In genomic region chr2:102070058-102070642, GRCh38 we compare ENCODE assay signal across 12 cellular contexts.
DNase-seq lines count a peak whose midpoint lies in the region; ATAC-seq, FAIRE-seq and TF ChIP-seq lines count a peak whose summit lies in the region.
"Had no signal": no experiment of that assay in that cellular context is flagged by ENCODE, and none has a peak within 500 bp of the region (broad histone marks: within the 10 kb centered on the region; RNA-seq: fewer than 3 reads in every experiment).

No MANE protein-coding gene starts in this region.

- peaks cover 0 to 7% (median 5%) of the 10 kb centered on the region in 7 donors for H3K4me1 Mint-ChIP-seq in naive thymus-derived CD4-positive, alpha-beta T cell

- CTCF ChIA-PET in naive thymus-derived CD4-positive, alpha-beta T cell (lab: Charles Lee), result interaction anchor here (1.4 kb wide), 1 partner anchor 50 kb away, joined by 3 read pairs; no protein-coding TSS in a partner anchor

- H3K4me3 ChIP-seq in fibroblast of lung (replicated peaks in 1 of 4; ENCODE audit: control extremely low read depth in 1 of 4, insufficient read depth in 1 of 4, low read depth in 3 of 4, low read length in 4 of 4) (peak overlapping the region in 3 of 4 experiments; percentile 6 to 40 (median 17)), uterus (no peak overlapping the region), small intestine (ENCODE audit: low read depth in 1 of 2, low read length in 2 of 2) (no peak overlapping the region)
- no peak overlapping the region for H3K4me3 ChIP-seq in naive thymus-derived CD4-positive, alpha-beta T cell (ENCODE audit: low read length)

- H3K9ac ChIP-seq in fibroblast of lung (ENCODE audit: insufficient read depth, low read length), result peak overlapping the region; percentile 44

- peaks cover 0 to 5% (median 0%) of the 10 kb centered on the region in 5 donors for H3K27me3 Mint-ChIP-seq in naive thymus-derived CD4-positive, alpha-beta T cell

- intact Hi-C loops in uterus (cut with DNase I; ENCODE audit: low total_unique reads), result no loop called here
- intact Hi-C loops in naive thymus-derived CD4-positive, alpha-beta T cell (cut with micrococcal nuclease), result no loop called here

- H3K27me3 ChIP-seq in fibroblast of lung (ENCODE audit: control insufficient read depth, insufficient read depth, low read length) (no peaks in the 10 kb centered on the region), uterus (no peaks in the 10 kb centered on the region), small intestine (ENCODE audit: control insufficient read depth in 2 of 2, insufficient read depth in 2 of 2, low read length in 2 of 2) (no peaks in the 10 kb centered on the region)
- H3K27me3 ChIP-seq in naive thymus-derived CD4-positive, alpha-beta T cell (ENCODE audit: control insufficient read depth in 2 of 2, insufficient read depth in 2 of 2, low read length in 2 of 2), result no peaks in the 10 kb centered on the region

- ATAC-seq in naive thymus-derived CD4-positive, alpha-beta T cell, result no peak

- H4K20me1 ChIP-seq in fibroblast of lung (ENCODE audit: control insufficient read depth, extremely low read depth, insufficient read depth, low read length), result no peaks in the 10 kb centered on the region

- TF ChIP-seq CTCF in fibroblast of lung (conservative IDR thresholded peaks at IDR 0.05 in 1 of 2, IDR thresholded peaks at IDR 0.05 in 1 of 2; ENCODE audit: low read depth in 1 of 2, low read length in 2 of 2) (peak in 1 of 2 donors; percentile 21), uterus (IDR thresholded peaks at IDR 0.05) (no peak)

- H3K4me1 ChIP-seq in fibroblast of lung (ENCODE audit: control insufficient read depth, extremely low read depth, insufficient read depth, low read length) (peaks cover 14% of the 10 kb centered on the region), uterus (peaks cover 0 to 13% of the 10 kb centered on the region in 2 donors), small intestine (ENCODE audit: control insufficient read depth in 2 of 2, insufficient read depth in 1 of 2, low read depth in 1 of 2, low read length in 1 of 2) (peaks cover 0 to 5% of the 10 kb centered on the region in 2 donors)
- H3K4me1 ChIP-seq in naive thymus-derived CD4-positive, alpha-beta T cell (ENCODE audit: control insufficient read depth in 2 of 2, insufficient read depth in 2 of 2, low read length in 2 of 2), result no peaks in the 10 kb centered on the region

- H3K27ac ChIP-seq in fibroblast of lung (ENCODE audit: insufficient read depth, low read length) (peak overlapping the region; percentile 88), uterus (peak overlapping the region; percentile 60 to 63), small intestine (ENCODE audit: low read depth in 1 of 2, low read length in 1 of 2) (peak overlapping the region in 1 of 2 donors; percentile 88)
- no peak overlapping the region for H3K27ac ChIP-seq in naive thymus-derived CD4-positive, alpha-beta T cell (ENCODE audit: low read depth, low read length)
- H3K27ac ChIP-seq: epithelial cell of prostate had no signal

- H3K27ac Mint-ChIP-seq in naive thymus-derived CD4-positive, alpha-beta T cell, result no peak overlapping the region

- peak overlapping the region; percentile 19 for H2AFZ ChIP-seq in fibroblast of lung (ENCODE audit: low read length)

- H3K79me2 ChIP-seq in fibroblast of lung (ENCODE audit: control insufficient read depth, insufficient read depth, low read length), result no peaks in the 10 kb centered on the region

- POLR2A ChIA-PET in naive thymus-derived CD4-positive, alpha-beta T cell (lab: Charles Lee), result no interaction called here

- FAIRE-seq in small intestine (lab: Jason Lieb, UNC), result no peak
- FAIRE-seq: A204.1 had no signal

- DNase-seq in NCI-H2196 (lab: John Stamatoyannopoulos, UW; ENCODE audit: unreplicated experiment), result peak; percentile 7
- DNase-seq in NCI-H2196 treated with DMSO at 0.1 percent for 48 hours (lab: John Stamatoyannopoulos, UW; ENCODE audit: unreplicated experiment), result no peak
- peak; percentile 58 to 97 for DNase-seq in fibroblast of lung (ENCODE audit: low read depth in 2 of 2)
- peak; percentile 88 for DNase-seq in mucosa of gallbladder (ENCODE audit: low spot score)
- peak; percentile 75 to 87 for DNase-seq in uterus
- no peak for DNase-seq in small intestine
- DNase-seq in effector CD4-positive, alpha-beta T cell, result no peak
- DNase-seq in naive thymus-derived CD4-positive, alpha-beta T cell, result no peak
- DNase-seq: activated CD8-positive, alpha-beta memory T cell treated with anti-CD3 and anti-CD28 coated beads, Interleukin-2, amount 50 U/mL, for 4 hours; SHP77 had no signal

- H3K36me3 Mint-ChIP-seq in naive thymus-derived CD4-positive, alpha-beta T cell, result peaks cover 0 to 6% (median 5%) of the 10 kb centered on the region in 5 donors

- 40 to 46% (median 45%) methylated on average over 8 of the region's 8 CpGs for WGBS in small intestine, 3 donors

- peaks cover 0 to 15% (median 4%) of the 10 kb centered on the region in 11 donors for H3K9me3 Mint-ChIP-seq in naive thymus-derived CD4-positive, alpha-beta T cell

- H3K36me3 ChIP-seq in fibroblast of lung (ENCODE audit: control insufficient read depth, insufficient read depth, low read length) (no peaks in the 10 kb centered on the region), uterus (no peaks in the 10 kb centered on the region), small intestine (ENCODE audit: control insufficient read depth in 2 of 2, insufficient read depth in 2 of 2, low read length in 2 of 2) (no peaks in the 10 kb centered on the region)
- no peaks in the 10 kb centered on the region for H3K36me3 ChIP-seq in naive thymus-derived CD4-positive, alpha-beta T cell (ENCODE audit: control insufficient read depth in 2 of 3, insufficient read depth in 3 of 3, low read length in 3 of 3)

- H3K9me3 ChIP-seq in fibroblast of lung (ENCODE audit: control insufficient read depth, insufficient read depth, low read depth, low read length) (no peaks in the 10 kb centered on the region), uterus (no peaks in the 10 kb centered on the region), small intestine (ENCODE audit: control insufficient read depth, low read depth) (no peaks in the 10 kb centered on the region)
- H3K9me3 ChIP-seq in naive thymus-derived CD4-positive, alpha-beta T cell (ENCODE audit: control insufficient read depth in 2 of 3, low read length in 3 of 3), result no peaks in the 10 kb centered on the region

- H3K4me3 Mint-ChIP-seq in naive thymus-derived CD4-positive, alpha-beta T cell, result no peak overlapping the region

- no peak for TF ChIP-seq POLR2A in uterus (IDR thresholded peaks at IDR 0.05)

- H3K4me2 ChIP-seq in fibroblast of lung (ENCODE audit: extremely low read depth, insufficient read depth, low read length), result peak overlapping the region; percentile 70

Comparison
In these comparisons a context has a peak if more than half of its experiments do, and no peak if none do; other contexts are left out.
1. DNase-seq: peak in NCI-H2196 (single experiment), fibroblast of lung (2 of 2), mucosa of gallbladder (single experiment) and uterus (2 of 2); none in NCI-H2196 treated with DMSO at 0.1 percent for 48 hours (single experiment), small intestine (single experiment), effector CD4-positive, alpha-beta T cell (single experiment) and naive thymus-derived CD4-positive, alpha-beta T cell (0 of 9).
2. H3K4me3 ChIP-seq: peak in fibroblast of lung (3 of 4); none in uterus (0 of 2), small intestine (0 of 2) and naive thymus-derived CD4-positive, alpha-beta T cell (single experiment).